28 cellular contexts compared by ENCODE assay signal in the genomic region with DNA sequence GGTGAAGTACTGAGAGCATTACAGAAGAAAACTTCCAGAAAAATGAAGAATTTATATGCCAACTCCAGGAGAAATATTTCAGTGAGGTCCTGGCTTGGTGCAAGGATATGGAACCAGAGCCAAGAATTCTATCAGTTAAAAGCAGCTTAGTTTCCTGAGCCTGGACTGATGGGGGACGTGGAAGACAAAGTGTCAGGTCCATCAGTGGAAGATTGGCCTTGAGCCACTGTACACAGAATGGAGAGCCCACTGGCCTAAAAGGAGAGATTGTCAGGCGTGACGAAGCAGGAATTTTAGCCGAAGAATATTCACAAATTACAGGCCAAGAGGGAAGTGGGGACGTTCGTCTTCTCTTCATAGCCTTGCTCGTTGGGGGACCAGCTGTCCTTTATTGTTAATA. TPM values are rescaled to one million over a fixed set of nuclear protein-coding genes. Genes with fewer than 3 reads are reported as not detected.
"Had no signal": no experiment of that assay in that cellular context is flagged by ENCODE, and none has a peak within 500 bp of the region (broad histone marks: within the 10 kb centered on the region; RNA-seq: fewer than 3 reads in every experiment).

No MANE protein-coding gene starts in this region.

- H3K9me3 ChIP-seq: ascending aorta, body of pancreas had no signal

- H3K4me1 ChIP-seq: ascending aorta, body of pancreas had no signal

- H3K27ac Mint-ChIP-seq: activated B cell treated with CpG ODN at 0.5 μM for 24 hours; activated CD4-positive, alpha-beta T cell treated with anti-CD3 and anti-CD28 coated beads, Interleukin-2, amount 10 ng/mL, durations not matched to agents 24 days and 14 days; activated naive CD4-positive, alpha-beta T cell treated with anti-CD3 and anti-CD28 coated beads, Interleukin-2, amount 50 U/mL, for 72 hours; activated naive CD8-positive, alpha-beta T cell treated with anti-CD3 and anti-CD28 coated beads, Interleukin-2, amount 50 U/mL, for 24 hours; T-helper 17 cell had no signal

- DNase-seq: activated B cell treated with CpG ODN at 0.5 μM for 24 hours; activated CD4-positive, alpha-beta T cell treated with anti-CD3 and anti-CD28 coated beads for 1 hour; activated CD4-positive, alpha-beta T cell treated with anti-CD3 and anti-CD28 coated beads, Interleukin-2, amount 10 ng/mL, durations not matched to agents 24 days and 14 days; activated CD4-positive, alpha-beta T cell treated with anti-CD3 and anti-CD28 coated beads, Interleukin-2, amount 50 U/mL, for 48 hours; activated effector memory CD4-positive, alpha-beta T cell treated with anti-CD3 and anti-CD28 coated beads, Interleukin-2, amount 50 U/mL, for 16 hours; activated naive CD4-positive, alpha-beta T cell treated with Interleukin-2 at 50 U/mL for 16 hours; activated naive CD8-positive, alpha-beta T cell treated with anti-CD3 and anti-CD28 coated beads, Interleukin-2, amount 50 U/mL, for 24 hours; activated T-cell treated with anti-CD3 and anti-CD28 coated beads, Interleukin-2, amount 50 U/mL, for 4 hours; amniotic stem cell; body of pancreas; KG1; NCI-H1048; NCI-H1417 treated with DMSO at 0.1 percent for 48 hours; NCI-H1694; NCI-H2029; NCI-H2107; NCI-H345; NCI-H510A treated with DMSO at 0.1 percent for 48 hours; NCI-H69; PC-9; SHP77 treated with DMSO at 0.1 percent for 48 hours; T-helper 17 cell; T-helper 9 cell had no signal

- H2AFZ ChIP-seq: PC-9 had no signal

- H3K4me3 Mint-ChIP-seq: activated B cell treated with CpG ODN at 0.5 μM for 24 hours; activated CD4-positive, alpha-beta T cell treated with anti-CD3 and anti-CD28 coated beads, Interleukin-2, amount 10 ng/mL, durations not matched to agents 24 days and 14 days; activated naive CD8-positive, alpha-beta T cell treated with anti-CD3 and anti-CD28 coated beads, Interleukin-2, amount 50 U/mL, for 24 hours; activated T-cell treated with anti-CD3 and anti-CD28 coated beads, Interleukin-2, amount 50 U/mL, for 4 hours; T-helper 17 cell had no signal

- H3K27me3 ChIP-seq: ascending aorta, body of pancreas had no signal

- H3K9me3 Mint-ChIP-seq: activated CD4-positive, alpha-beta T cell treated with anti-CD3 and anti-CD28 coated beads, Interleukin-2, amount 10 ng/mL, durations not matched to agents 24 days and 14 days had no signal

- H3K27ac ChIP-seq: ascending aorta, body of pancreas, PC-9 had no signal

- H3K36me3 ChIP-seq: ascending aorta had no signal

- H3K4me1 Mint-ChIP-seq: activated B cell treated with CpG ODN at 0.5 μM for 24 hours; activated CD4-positive, alpha-beta T cell treated with anti-CD3 and anti-CD28 coated beads, Interleukin-2, amount 10 ng/mL, durations not matched to agents 24 days and 14 days; activated naive CD8-positive, alpha-beta T cell treated with anti-CD3 and anti-CD28 coated beads, Interleukin-2, amount 50 U/mL, for 24 hours; T-helper 17 cell had no signal

- H3K27me3 Mint-ChIP-seq: activated B cell treated with CpG ODN at 0.5 μM for 24 hours; activated CD4-positive, alpha-beta T cell treated with anti-CD3 and anti-CD28 coated beads, Interleukin-2, amount 10 ng/mL, durations not matched to agents 24 days and 14 days; activated naive CD8-positive, alpha-beta T cell treated with anti-CD3 and anti-CD28 coated beads, Interleukin-2, amount 50 U/mL, for 24 hours; T-helper 17 cell had no signal

- H3K4me3 ChIP-seq: ascending aorta, body of pancreas, PC-9 had no signal

- H3K4me2 ChIP-seq: PC-9 had no signal

RNA-seq across cellular contexts. Expression of a gene that starts 56.1 kb away (rescaled TPM):
- total RNA-seq: activated B cell treated with CpG ODN at 0.5 μM for 24 hours; activated CD4-positive, alpha-beta T cell treated with anti-CD3 and anti-CD28 coated beads, Interleukin-2, amount 10 ng/mL, durations not matched to agents 24 days and 14 days; activated naive CD4-positive, alpha-beta T cell treated with anti-CD3 and anti-CD28 coated beads, Interleukin-2, amount 50 U/mL, for 72 hours; activated T-cell treated with anti-CD3 and anti-CD28 coated beads, Interleukin-2, amount 50 U/mL, for 4 hours; LHCN-M2; M059J; PC-9; SK-MEL-5; T-helper 17 cell had no signal
